ENCODE assay signal across 23 cellular contexts in the genomic region with DNA sequence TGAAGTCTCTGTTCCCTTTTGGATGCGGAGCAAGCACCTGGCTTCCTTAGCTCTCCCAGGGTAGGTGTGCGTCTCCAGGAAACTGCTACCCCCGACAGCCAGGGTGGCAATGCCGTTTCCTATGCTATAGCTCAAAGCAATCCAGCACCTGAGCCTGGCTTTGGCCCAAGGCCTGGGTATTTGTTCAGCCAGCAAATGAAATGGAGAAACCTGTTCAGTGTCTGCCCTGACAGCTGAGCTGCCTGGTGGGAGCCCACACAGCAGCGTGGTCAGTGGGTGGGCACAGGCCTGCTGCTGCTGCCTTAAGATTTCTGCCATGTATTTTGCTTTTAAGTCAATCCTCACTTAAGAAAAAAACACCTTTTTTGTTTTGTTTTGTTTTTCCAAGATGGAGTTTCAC. TPM values are rescaled to one million over a fixed set of nuclear protein-coding genes. Genes with fewer than 3 reads are reported as not detected.
DNase-seq lines count a peak whose midpoint lies in the region; ATAC-seq and TF ChIP-seq lines count a peak whose summit lies in the region.
"Had no signal": no experiment of that assay in that cellular context is flagged by ENCODE, and none has a peak within 500 bp of the region (broad histone marks: within the 10 kb centered on the region; RNA-seq: fewer than 3 reads in every experiment).

No MANE protein-coding gene starts in this region.

- POLR2A ChIA-PET in activated CD4-positive, alpha-beta T cell treated with anti-CD3 and anti-CD28 coated beads for 36 hours (lab: Charles Lee): no interaction called here

- peak; percentile 9 for DNase-seq in D341Med (ENCODE audit: low spot score)
- peak; percentile 79 for DNase-seq in NCI-H2029 (lab: John Stamatoyannopoulos, UW)
- DNase-seq in SK-N-DZ (ENCODE audit: low spot score): peak; percentile 70
- DNase-seq in mucosa of descending colon: no peak
- no peak for DNase-seq in glomerular visceral epithelial cell (ENCODE audit: extremely low spot score)
- no peak for DNase-seq in activated T-cell treated with anti-CD3 and anti-CD28 coated beads, Interleukin-2, amount 50 U/mL, for 4 hours
- DNase-seq in activated CD4-positive, alpha-beta T cell treated with anti-CD3 and anti-CD28 coated beads for 36 hours: no peak
- DNase-seq in colonic mucosa: no peak
- DNase-seq: activated CD4-positive, alpha-beta T cell treated with anti-CD3 and anti-CD28 coated beads, Interleukin-2, amount 10 ng/mL, durations not matched to agents 7 days and 5 days; COR-L47; effector memory CD8-positive, alpha-beta T cell; foreskin fibroblast; H9; midbrain; NCI-H187 treated with DMSO at 0.1 percent for 48 hours; NCI-H510A treated with DMSO at 0.1 percent for 48 hours; stimulated activated naive CD4-positive, alpha-beta T cell treated with Interleukin-2 at 50 U/mL for 16 hours; thyroid gland; WERI-Rb-1 had no signal

- H3K9ac ChIP-seq in colonic mucosa (ENCODE audit: low read depth in 2 of 2, low read length in 2 of 2): no peak overlapping the region
- H3K9ac ChIP-seq: BLaER1 had no signal

- H3K27ac ChIP-seq in colonic mucosa: no peak overlapping the region
- H3K27ac ChIP-seq: BLaER1, Peyer's patch, SK-N-MC, WERI-Rb-1 had no signal

- H3K9me3 ChIP-seq in mucosa of descending colon (no peaks in the 10 kb centered on the region), colonic mucosa (no peaks in the 10 kb centered on the region)
- H3K9me3 ChIP-seq: Peyer's patch, thyroid gland had no signal

- H3K27me3 ChIP-seq in colonic mucosa: no peaks in the 10 kb centered on the region
- H3K27me3 ChIP-seq: BLaER1, Peyer's patch, thyroid gland had no signal

- no peak overlapping the region for H3K4me3 ChIP-seq in mucosa of descending colon
- H3K4me3 ChIP-seq in colonic mucosa: no peak overlapping the region
- H3K4me3 ChIP-seq: BLaER1, Peyer's patch, SK-N-MC, thyroid gland had no signal

- H3K9me3 Mint-ChIP-seq in activated T-cell treated with anti-CD3 and anti-CD28 coated beads, Interleukin-2, amount 50 U/mL, for 4 hours: no peaks in the 10 kb centered on the region
- H3K9me3 Mint-ChIP-seq in activated CD4-positive, alpha-beta T cell treated with anti-CD3 and anti-CD28 coated beads for 36 hours (ENCODE audit: low read depth): no peaks in the 10 kb centered on the region
- H3K9me3 Mint-ChIP-seq: activated CD4-positive, alpha-beta T cell treated with anti-CD3 and anti-CD28 coated beads, Interleukin-2, amount 10 ng/mL, durations not matched to agents 7 days and 5 days; effector memory CD8-positive, alpha-beta T cell; H9; natural killer cell treated with Interleukin-12 subunit alpha and Interleukin-12 subunit beta and Interleukin-15 and Interleukin-18, amount 100 ng/mL, for 72 hours had no signal

- no peak for TF ChIP-seq CTCF in mucosa of descending colon (IDR thresholded peaks at IDR 0.05)
- TF ChIP-seq CTCF in colonic mucosa (IDR thresholded peaks at IDR 0.05): no peak

- no peaks in the 10 kb centered on the region for H3K4me1 Mint-ChIP-seq in activated T-cell treated with anti-CD3 and anti-CD28 coated beads, Interleukin-2, amount 50 U/mL, for 4 hours (ENCODE audit: low read depth)
- no peaks in the 10 kb centered on the region for H3K4me1 Mint-ChIP-seq in activated CD4-positive, alpha-beta T cell treated with anti-CD3 and anti-CD28 coated beads for 36 hours
- H3K4me1 Mint-ChIP-seq: activated CD4-positive, alpha-beta T cell treated with anti-CD3 and anti-CD28 coated beads, Interleukin-2, amount 10 ng/mL, durations not matched to agents 7 days and 5 days had no signal

- H3K36me3 Mint-ChIP-seq in activated T-cell treated with anti-CD3 and anti-CD28 coated beads, Interleukin-2, amount 50 U/mL, for 4 hours (ENCODE audit: insufficient read depth): peaks cover 20% of the 10 kb centered on the region
- peaks cover 14% of the 10 kb centered on the region for H3K36me3 Mint-ChIP-seq in activated CD4-positive, alpha-beta T cell treated with anti-CD3 and anti-CD28 coated beads for 36 hours (ENCODE audit: low read depth)

- CTCF ChIA-PET in activated CD4-positive, alpha-beta T cell treated with anti-CD3 and anti-CD28 coated beads for 36 hours (lab: Charles Lee): interaction anchor here (0.9 to 1.3 kb wide), 5 partner anchors 9 to 293 kb away, joined by 3 to 6 read pairs (median 3); no protein-coding TSS in a partner anchor

- H3K27ac Mint-ChIP-seq in activated CD4-positive, alpha-beta T cell treated with anti-CD3 and anti-CD28 coated beads for 36 hours: no peak overlapping the region
- H3K27ac Mint-ChIP-seq: activated CD4-positive, alpha-beta T cell treated with anti-CD3 and anti-CD28 coated beads, Interleukin-2, amount 10 ng/mL, durations not matched to agents 7 days and 5 days; effector memory CD8-positive, alpha-beta T cell; natural killer cell treated with Interleukin-12 subunit alpha and Interleukin-12 subunit beta and Interleukin-15 and Interleukin-18, amount 100 ng/mL, for 72 hours had no signal

- no peaks in the 10 kb centered on the region for H3K27me3 Mint-ChIP-seq in activated T-cell treated with anti-CD3 and anti-CD28 coated beads, Interleukin-2, amount 50 U/mL, for 4 hours (ENCODE audit: low read depth)
- no peaks in the 10 kb centered on the region for H3K27me3 Mint-ChIP-seq in activated CD4-positive, alpha-beta T cell treated with anti-CD3 and anti-CD28 coated beads for 36 hours
- H3K27me3 Mint-ChIP-seq: activated CD4-positive, alpha-beta T cell treated with anti-CD3 and anti-CD28 coated beads, Interleukin-2, amount 10 ng/mL, durations not matched to agents 7 days and 5 days; effector memory CD8-positive, alpha-beta T cell; natural killer cell treated with Interleukin-12 subunit alpha and Interleukin-12 subunit beta and Interleukin-15 and Interleukin-18, amount 100 ng/mL, for 72 hours had no signal

- intact Hi-C loops in mucosa of descending colon (cut with DNase I, micrococcal nuclease) (no loop called here), colonic mucosa (cut with DNase I) (no loop called here)
- intact Hi-C loops in activated CD4-positive, alpha-beta T cell treated with anti-CD3 and anti-CD28 coated beads for 36 hours (cut with DNase I, micrococcal nuclease): no loop called here

- peak; percentile 42 for ATAC-seq in mucosa of descending colon
- ATAC-seq in activated T-cell treated with anti-CD3 and anti-CD28 coated beads, Interleukin-2, amount 50 U/mL, for 4 hours: no peak
- ATAC-seq in activated CD4-positive, alpha-beta T cell treated with anti-CD3 and anti-CD28 coated beads for 36 hours: no peak
- ATAC-seq: effector memory CD8-positive, alpha-beta T cell; natural killer cell treated with Interleukin-12 subunit alpha and Interleukin-12 subunit beta and Interleukin-15 and Interleukin-18, amount 100 ng/mL, for 72 hours had no signal

- H3K4me1 ChIP-seq in mucosa of descending colon (ENCODE audit: low read depth) (no peaks in the 10 kb centered on the region), colonic mucosa (no peaks in the 10 kb centered on the region)
- H3K4me1 ChIP-seq: Peyer's patch had no signal

- H3K4me3 Mint-ChIP-seq in activated T-cell treated with anti-CD3 and anti-CD28 coated beads, Interleukin-2, amount 50 U/mL, for 4 hours: no peak overlapping the region
- no peak overlapping the region for H3K4me3 Mint-ChIP-seq in activated CD4-positive, alpha-beta T cell treated with anti-CD3 and anti-CD28 coated beads for 36 hours
- H3K4me3 Mint-ChIP-seq: activated CD4-positive, alpha-beta T cell treated with anti-CD3 and anti-CD28 coated beads, Interleukin-2, amount 10 ng/mL, durations not matched to agents 7 days and 5 days; effector memory CD8-positive, alpha-beta T cell; H9; natural killer cell treated with Interleukin-12 subunit alpha and Interleukin-12 subunit beta and Interleukin-15 and Interleukin-18, amount 100 ng/mL, for 72 hours had no signal

- H3K36me3 ChIP-seq in mucosa of descending colon (ENCODE audit: low read depth) (peaks cover 18% of the 10 kb centered on the region), colonic mucosa (no peaks in the 10 kb centered on the region)

RNA-seq across cellular contexts. Expression of gene SPATA2, which starts 13.7 kb away (rescaled TPM):
- polyA plus RNA-seq in SK-N-DZ (2014; cell fraction: cytosol; rRNA removed): 3.1 and 4.7 TPM in 2 replicates
- polyA plus RNA-seq in SK-N-DZ (2014; cell fraction: nucleus; rRNA removed): 2.7 and 3.0 TPM in 2 replicates
- 10 to 100 TPM; 16.2 to 24.1 (median 20.2) TPM for total RNA-seq in mucosa of descending colon
- total RNA-seq in activated T-cell treated with anti-CD3 and anti-CD28 coated beads, Interleukin-2, amount 50 U/mL, for 4 hours: 10 to 100 TPM; 13.3 to 15.0 (median 13.3) TPM
- 10 to 100 TPM in 1 of 2 experiments, 1 to 10 TPM in 1; 8.7 to 10.1 TPM for total RNA-seq in activated CD4-positive, alpha-beta T cell treated with anti-CD3 and anti-CD28 coated beads for 36 hours
- total RNA-seq in colonic mucosa: 10 to 100 TPM; 17.4 to 18.1 TPM

RNA-seq across cellular contexts. Expression of gene RNF114, which starts 34.6 kb away (rescaled TPM):
- 138 and 182 TPM in 2 replicates for polyA plus RNA-seq in SK-N-DZ (2014; cell fraction: cytosol; rRNA removed)
- polyA plus RNA-seq in SK-N-DZ (2014; cell fraction: nucleus; rRNA removed): 121 and 145 TPM in 2 replicates
- total RNA-seq in mucosa of descending colon (10 to 100 TPM; 81.3 to 89.0 (median 88.2) TPM), colonic mucosa (100 to 1,000 TPM; 101 to 109 TPM)
- 10 to 100 TPM; 71.1 to 81.9 (median 77.5) TPM for total RNA-seq in activated T-cell treated with anti-CD3 and anti-CD28 coated beads, Interleukin-2, amount 50 U/mL, for 4 hours
- total RNA-seq in activated CD4-positive, alpha-beta T cell treated with anti-CD3 and anti-CD28 coated beads for 36 hours: 10 to 100 TPM; 47.5 to 66.6 TPM

Comparison
In these comparisons a context has a peak if more than half of its experiments do, and no peak if none do; other contexts are left out.
1. DNase-seq: peak in D341Med (single experiment), NCI-H2029 (single experiment) and SK-N-DZ (single experiment); none in mucosa of descending colon (0 of 3), glomerular visceral epithelial cell (single experiment), activated T-cell treated with anti-CD3 and anti-CD28 coated beads, Interleukin-2, amount 50 U/mL, for 4 hours (single experiment), activated CD4-positive, alpha-beta T cell treated with anti-CD3 and anti-CD28 coated beads for 36 hours (single experiment) and colonic mucosa (single experiment).